Comparison of ENCODE assay signal across 13 cellular contexts in the genomic region with DNA sequence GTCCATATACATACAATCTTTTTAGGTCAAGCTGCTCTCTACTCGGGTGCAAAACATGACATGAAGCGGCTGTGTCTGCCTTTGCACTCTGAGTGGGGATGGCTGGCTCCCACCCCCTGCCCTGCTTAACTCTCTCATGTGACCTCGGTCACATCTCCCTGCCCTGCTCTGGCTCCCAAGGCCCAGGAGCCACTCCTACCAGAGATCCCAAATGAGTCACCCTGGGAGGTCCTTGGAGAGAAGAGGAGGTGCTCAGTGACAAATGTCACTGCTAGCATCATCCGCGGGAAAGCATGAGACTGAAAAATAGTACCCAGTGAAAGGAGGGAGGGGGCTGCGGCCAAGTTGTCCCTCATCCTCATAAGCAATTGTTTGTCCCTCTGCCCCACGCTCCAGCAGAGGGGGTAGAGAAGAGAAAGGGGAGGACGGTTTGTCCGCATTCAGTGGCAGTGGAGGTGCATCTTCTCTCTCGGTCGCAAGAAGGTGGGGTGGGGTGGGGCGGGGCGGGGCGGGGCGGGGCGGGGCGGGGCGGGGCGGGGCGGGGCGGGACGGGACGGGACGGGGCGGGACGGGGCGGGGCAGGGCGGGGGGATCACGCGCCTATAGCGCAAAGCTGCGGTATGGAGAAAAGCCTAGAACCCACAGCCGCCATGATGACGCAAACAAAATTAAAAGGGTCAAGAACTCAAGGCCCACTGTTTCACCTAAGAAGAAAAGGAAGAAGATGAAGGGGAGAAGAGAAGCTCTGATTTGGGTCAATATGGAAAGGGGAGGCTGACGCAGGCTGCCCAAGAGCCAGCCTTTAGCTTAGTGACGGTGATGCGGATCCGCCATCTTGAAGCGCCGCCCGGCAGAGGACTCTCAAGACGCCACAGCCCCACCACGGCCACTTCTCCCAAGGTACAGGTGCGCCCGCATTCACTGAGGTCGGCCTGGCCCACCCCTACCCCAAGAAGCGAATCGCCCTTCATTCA.
A peak's percentile ranks its signal among the peaks of the same experiment; 100 is the strongest.
DNase-seq lines count a peak whose midpoint lies in the region; ATAC-seq, FAIRE-seq and TF ChIP-seq lines count a peak whose summit lies in the region.
"Had no signal": no experiment of that assay in that cellular context is flagged by ENCODE, and none has a peak within 500 bp of the region (broad histone marks: within the 10 kb centered on the region; RNA-seq: fewer than 3 reads in every experiment).

No MANE protein-coding gene starts in this region.

- H3K9me3 ChIP-seq in A549, result no peaks in the 10 kb centered on the region
- H3K9me3 ChIP-seq in T-helper 17 cell (ENCODE audit: control insufficient read depth, low read length, poor library complexity, severe bottlenecking), result no peaks in the 10 kb centered on the region
- H3K9me3 ChIP-seq in prostate gland, result no peaks in the 10 kb centered on the region
- no peaks in the 10 kb centered on the region for H3K9me3 ChIP-seq in OCI-LY7 (ENCODE audit: low read length)
- H3K9me3 ChIP-seq: BLaER1 had no signal

- no TSS peak for BruUV-seq in OCI-LY7 (replicated peaks; lab: Mats Ljungman, UMichigan)

- H3K4me3 Mint-ChIP-seq in T-helper 17 cell, result peak overlapping the region; percentile 59
- H3K4me3 Mint-ChIP-seq: nephron progenitor cell had no signal

- no peaks in the 10 kb centered on the region for H4K20me1 ChIP-seq in OCI-LY7 (ENCODE audit: insufficient read depth, low read length)

- H3K27me3 Mint-ChIP-seq in T-helper 17 cell, result no peaks in the 10 kb centered on the region

- TF ChIP-seq RAD21 in A549 (conservative IDR thresholded peaks at IDR 0.05 in 1 of 2, IDR thresholded peaks at IDR 0.05 in 1 of 2), result no peak

- POLR2A ChIA-PET in A549 (lab: Yijun Ruan, JAX), result interaction anchor here (1.3 kb wide), 1 partner anchor 80 kb away, joined by 4 read pairs; no protein-coding TSS in a partner anchor
- POLR2A ChIA-PET in OCI-LY7 (lab: Charles Lee), result interaction anchor here (0.7 to 1.3 kb wide), 3 partner anchors 9 to 49 kb away, joined by 3 read pairs; no protein-coding TSS in a partner anchor

- peak overlapping the region; percentile 84 for H3K27ac Mint-ChIP-seq in T-helper 17 cell
- H3K27ac Mint-ChIP-seq: nephron progenitor cell had no signal

- H3K27ac ChIP-seq in A549 (peak overlapping the region; percentile 46 to 73; a peak in 4 of 6 replicates), prostate gland (peak overlapping the region; percentile 99), OCI-LY7 (ENCODE audit: low read depth, low read length, poor library complexity, severe bottlenecking) (no peak overlapping the region)
- H3K27ac ChIP-seq: BLaER1 had no signal

- no peaks in the 10 kb centered on the region for H3K9me2 ChIP-seq in OCI-LY7 (ENCODE audit: insufficient read depth, low read length)

- no peak overlapping the region for H3K4me3 ChIP-seq in A549
- H3K4me3 ChIP-seq in prostate gland, result peak overlapping the region in 1 of 2 donors; percentile 8
- no peak overlapping the region for H3K4me3 ChIP-seq in OCI-LY7 (ENCODE audit: low read depth, low read length, poor library complexity, severe bottlenecking)
- H3K4me3 ChIP-seq: BLaER1 had no signal

- H3K36me3 ChIP-seq in prostate gland (peaks cover 3 to 42% of the 10 kb centered on the region in 2 donors), OCI-LY7 (ENCODE audit: insufficient read depth, low read length) (peaks cover 21% of the 10 kb centered on the region; the same call in 1 of the 2 replicates)

- peaks cover 58% of the 10 kb centered on the region for H3K4me1 Mint-ChIP-seq in T-helper 17 cell

- intact Hi-C loops in Right ventricle myocardium inferior (cut with DNase I), result loop anchor here (10.0 kb wide), 1 partner anchor 1123 kb away; no protein-coding TSS in a partner anchor
- intact Hi-C loops in prostate gland (cut with DNase I), result loop anchor here (10.0 kb wide), 1 partner anchor 47 kb away; no protein-coding TSS in a partner anchor
- intact Hi-C loops in OCI-LY7 (cut with micrococcal nuclease; ENCODE audit: unreplicated experiment), result no loop called here

- peaks cover 11% of the 10 kb centered on the region; the same call in 1 of the 2 replicates for H3K79me2 ChIP-seq in OCI-LY7 (ENCODE audit: insufficient read depth, low read depth, low read length)

- FAIRE-seq in A549 (lab: Jason Lieb, UNC), result no peak
- FAIRE-seq: H1 had no signal

- H3K27me3 ChIP-seq in prostate gland (replicated peaks; ENCODE audit: insufficient read depth), result no peaks in the 10 kb centered on the region
- H3K27me3 ChIP-seq: BLaER1 had no signal

- H3K36me3 Mint-ChIP-seq in T-helper 17 cell (ENCODE audit: low read depth), result peaks cover 17% of the 10 kb centered on the region

- TF ChIP-seq CTCF in A549 (IDR thresholded peaks at IDR 0.05) (no peak), prostate gland (IDR thresholded peaks at IDR 0.05) (no peak), OCI-LY7 (conservative IDR thresholded peaks at IDR 0.05; ENCODE audit: low read length) (no peak)

- no peak for TF ChIP-seq POLR2A in A549 (IDR thresholded peaks at IDR 0.05; ENCODE audit: low read length)
- TF ChIP-seq POLR2A in prostate gland (IDR thresholded peaks at IDR 0.05), result no peak

- peak overlapping the region; percentile 76 for H3K4me2 ChIP-seq in A549
- no peak overlapping the region for H3K4me2 ChIP-seq in OCI-LY7 (ENCODE audit: low read length)
- H3K4me2 ChIP-seq: BLaER1 had no signal

- TF ChIP-seq EP300 in A549 (IDR thresholded peaks at IDR 0.05), result no peak

- peaks cover 39% of the 10 kb centered on the region for H3K4me1 ChIP-seq in A549
- H3K4me1 ChIP-seq in prostate gland (replicated peaks), result peaks cover 37% of the 10 kb centered on the region
- peaks cover 24% of the 10 kb centered on the region for H3K4me1 ChIP-seq in OCI-LY7 (ENCODE audit: insufficient read depth, low read length, poor library complexity, severe bottlenecking)

- CTCF ChIA-PET in A549 (lab: Yijun Ruan, JAX), result interaction anchor here (0.8 to 16.6 kb wide), 8 partner anchors 7 to 238 kb away, joined by 3 to 260 read pairs (median 6); no protein-coding TSS in a partner anchor
- CTCF ChIA-PET in OCI-LY7 (lab: Charles Lee; ENCODE audit: unreplicated experiment), result no interaction called here

- DNase-seq in A549 (ENCODE audit: low read depth in 1 of 2, low spot score in 1 of 2) (no peak), T-helper 17 cell (no peak), Right ventricle myocardium inferior (ENCODE audit: missing footprints) (no peak), prostate gland (ENCODE audit: low spot score) (no peak), OCI-LY7 (ENCODE audit: low spot score) (no peak)
- DNase-seq: activated CD4-positive, alpha-beta T cell treated with anti-CD3 and anti-CD28 coated beads, Interleukin-2, amount 50 U/mL, for 4 hours; NCI-H2029; nephron progenitor cell had no signal

- ATAC-seq in A549 (no peak), T-helper 17 cell (no peak), Right ventricle myocardium inferior (peak; percentile 27), GM21576 (IDR thresholded peaks at IDR 0.05; ENCODE audit: unreplicated experiment) (no peak), GM19463 (IDR thresholded peaks at IDR 0.05; ENCODE audit: unreplicated experiment) (no peak), GM18520 (IDR thresholded peaks at IDR 0.05; ENCODE audit: unreplicated experiment) (no peak)

- 87% methylated on average over 30 of the region's 48 CpGs for WGBS in A549 (ENCODE audit: missing lambda C conversion rate)
- 88% methylated on average over 48 of the region's 48 CpGs for WGBS in prostate gland

- H2AFZ ChIP-seq in OCI-LY7 (ENCODE audit: low read length), result no peak overlapping the region

TF ChIP-seq in A549, 52 proteins besides CTCF, POLR2A, EP300 and RAD21:
- no peak for TF ChIP-seq HOXA7 (CRISPR knock-in tag; IDR thresholded peaks at IDR 0.05)
- TF ChIP-seq RNF2 (IDR thresholded peaks at IDR 0.05; ENCODE audit: borderline replicate concordance, low read depth), result no peak
- no peak for TF ChIP-seq USF2 (IDR thresholded peaks at IDR 0.05)
- no peak for TF ChIP-seq SMC3 (IDR thresholded peaks at IDR 0.05)
- TF ChIP-seq RCOR1 (IDR thresholded peaks at IDR 0.05; ENCODE audit: low read depth, low read length), result no peak
- TF ChIP-seq NR3C1 (IDR thresholded peaks at IDR 0.05), result no peak
- no peak for TF ChIP-seq MAFK (IDR thresholded peaks at IDR 0.05; ENCODE audit: partially characterized antibody)
- no peak for TF ChIP-seq ZSCAN20 (CRISPR knock-in tag; IDR thresholded peaks at IDR 0.05)
TF ChIP-seq in A549: peak in this region for 0.
